8 cellular contexts compared by ENCODE assay signal in genomic region chr1:155983191-155984023, GRCh38. TPM values are rescaled to one million over a fixed set of nuclear protein-coding genes. Genes with fewer than 3 reads are reported as not detected.
DNase-seq lines count a peak whose midpoint lies in the region; ATAC-seq and TF ChIP-seq lines count a peak whose summit lies in the region.

No MANE protein-coding gene starts in this region.

- in situ Hi-C loops in GM13976 (cut with MboI; ENCODE audit: low sequenced_read_pairs, unreplicated experiment): no loop called here

- H3K9me3 Mint-ChIP-seq in activated naive CD4-positive, alpha-beta T cell treated with anti-CD3 and anti-CD28 coated beads, Interleukin-2, amount 50 U/mL, for 24 hours: no peaks in the 10 kb centered on the region

- 48 to 75% methylated on average over 4 of the region's 4 CpGs for WGBS in body of pancreas, 2 donors
- WGBS in upper lobe of left lung, 2 donors: 14 to 51% methylated on average over 4 of the region's 4 CpGs

- no peak for TF ChIP-seq POLR2A in body of pancreas (IDR thresholded peaks at IDR 0.05)
- no peak for TF ChIP-seq POLR2A in upper lobe of left lung (IDR thresholded peaks at IDR 0.05)

- intact Hi-C loops in body of pancreas (cut with DNase I): no loop called here

- H3K36me3 Mint-ChIP-seq in activated naive CD4-positive, alpha-beta T cell treated with anti-CD3 and anti-CD28 coated beads, Interleukin-2, amount 50 U/mL, for 24 hours: no peaks in the 10 kb centered on the region

- no peaks in the 10 kb centered on the region for H3K36me3 ChIP-seq in body of pancreas (replicated peaks in 1 of 2; ENCODE audit: insufficient read depth in 1 of 2, low read depth in 2 of 2)
- no peaks in the 10 kb centered on the region for H3K36me3 ChIP-seq in upper lobe of left lung

- TF ChIP-seq EP300 in upper lobe of left lung (IDR thresholded peaks at IDR 0.05): no peak

- H3K4me1 ChIP-seq in body of pancreas (peaks cover 23% of the 10 kb centered on the region), upper lobe of left lung (peaks cover 53 to 66% (median 58%) of the 10 kb centered on the region in 4 donors)

- no peak for DNase-seq in activated naive CD4-positive, alpha-beta T cell (lab: John Stamatoyannopoulos, UW)
- DNase-seq in NCI-H226 (peak; percentile 98), body of pancreas (peak in 1 of 4 donors; percentile 28), left kidney (ENCODE audit: low read depth, low spot score) (peak; percentile 42), upper lobe of left lung (no peak), GM13976 (ENCODE audit: low spot score) (no peak)

- H3K27ac ChIP-seq in body of pancreas: peak overlapping the region in 2 of 4 donors; percentile 12 to 24
- H3K27ac ChIP-seq in upper lobe of left lung: peak overlapping the region; percentile 66 to 100 (median 98)

- H3K4me3 ChIP-seq in body of pancreas: no peak overlapping the region
- no peak overlapping the region for H3K4me3 ChIP-seq in upper lobe of left lung

- H3K27me3 Mint-ChIP-seq in activated naive CD4-positive, alpha-beta T cell treated with anti-CD3 and anti-CD28 coated beads, Interleukin-2, amount 50 U/mL, for 24 hours: no peaks in the 10 kb centered on the region

- peaks cover 45% of the 10 kb centered on the region for H3K4me1 Mint-ChIP-seq in activated naive CD4-positive, alpha-beta T cell treated with anti-CD3 and anti-CD28 coated beads, Interleukin-2, amount 50 U/mL, for 24 hours

- H3K4me3 Mint-ChIP-seq in activated naive CD4-positive, alpha-beta T cell treated with anti-CD3 and anti-CD28 coated beads, Interleukin-2, amount 50 U/mL, for 24 hours: no peak overlapping the region

- peak; percentile 19 for ATAC-seq in body of pancreas
- ATAC-seq in upper lobe of left lung (ENCODE audit: low FRiP score in 2 of 2): peak; percentile 31 to 81
- ATAC-seq in HG02885 (IDR thresholded peaks at IDR 0.05; ENCODE audit: poor library complexity, unreplicated experiment): no peak

- H3K27ac Mint-ChIP-seq in activated naive CD4-positive, alpha-beta T cell treated with anti-CD3 and anti-CD28 coated beads, Interleukin-2, amount 50 U/mL, for 24 hours: peak overlapping the region; percentile 46

- no peak for TF ChIP-seq CTCF in body of pancreas (IDR thresholded peaks at IDR 0.05)
- peak in 1 of 6 experiments; percentile 10 for TF ChIP-seq CTCF in upper lobe of left lung (IDR thresholded peaks at IDR 0.05)
- no peak for TF ChIP-seq CTCF in GM13976 (IDR thresholded peaks at IDR 0.05; ENCODE audit: borderline replicate concordance, control extremely low read depth, extremely low read depth, insufficient read depth, missing control alignments)

- H3K9me3 ChIP-seq in body of pancreas (no peaks in the 10 kb centered on the region), upper lobe of left lung (no peaks in the 10 kb centered on the region)

- H3K27me3 ChIP-seq in body of pancreas: no peaks in the 10 kb centered on the region
- H3K27me3 ChIP-seq in upper lobe of left lung: no peaks in the 10 kb centered on the region

RNA-seq across cellular contexts. Expression of gene ARHGEF2, which starts 5.1 kb away (rescaled TPM):
- total RNA-seq in body of pancreas (10 to 100 TPM; 31.9 to 32.6 TPM), upper lobe of left lung (100 to 1,000 TPM; 198 to 969 (median 229) TPM)

RNA-seq across cellular contexts. Expression of gene SSR2, which starts 37.3 kb away (rescaled TPM):
- total RNA-seq in body of pancreas (100 to 1,000 TPM; 179 to 291 TPM), upper lobe of left lung (100 to 1,000 TPM in 5 of 6 donors, 10 to 100 TPM in 1; 66.0 to 395 (median 228) TPM)

RNA-seq across cellular contexts. Expression of gene RXFP4, which starts 42.0 kb away (rescaled TPM):
- total RNA-seq in body of pancreas (under 1 TPM in 1 of 2 donors, not detected in 1; 0.26 TPM), upper lobe of left lung (not detected)

RNA-seq across cellular contexts. Expression of gene KHDC4, which starts 49.2 kb away (rescaled TPM):
- total RNA-seq in body of pancreas (10 to 100 TPM; 32.7 to 40.5 TPM), upper lobe of left lung (100 to 1,000 TPM in 1 of 6 donors, 10 to 100 TPM in 5; 30.4 to 105 (median 37.6) TPM)

Comparison
In these comparisons a context has a peak if more than half of its experiments do, and no peak if none do; other contexts are left out.
1. DNase-seq: peak in NCI-H226 (single experiment) and left kidney (single experiment); none in activated naive CD4-positive, alpha-beta T cell (0 of 4), upper lobe of left lung (0 of 2) and GM13976 (single experiment).
2. RNA of gene ARHGEF2, which starts 5.1 kb away (total RNA-seq): 198 to 969 TPM in upper lobe of left lung; 31.9 to 32.6 TPM in body of pancreas; every median in the first group is over 4 times any median in the second.